ENCODE assay signal across 22 cellular contexts in genomic region chr7:80885774-80886173, GRCh38. TPM values are rescaled to one million over a fixed set of nuclear protein-coding genes. Genes with fewer than 3 reads are reported as not detected.
DNase-seq lines count a peak whose midpoint lies in the region; ATAC-seq and TF ChIP-seq lines count a peak whose summit lies in the region.
"Had no signal": no experiment of that assay in that cellular context is flagged by ENCODE, and none has a peak within 500 bp of the region (broad histone marks: within the 10 kb centered on the region; RNA-seq: fewer than 3 reads in every experiment).

No MANE protein-coding gene starts in this region.

- H3K4me3 ChIP-seq in GM23248 (no peak overlapping the region), MM.1S (ENCODE audit: low read length) (no peak overlapping the region), sigmoid colon (no peak overlapping the region), ovary (no peak overlapping the region)
- H3K4me3 ChIP-seq: esophagus squamous epithelium, HAP-1, stomach had no signal

- H3K27me3 ChIP-seq in GM23248 (replicated peaks; ENCODE audit: insufficient read depth) (no peaks in the 10 kb centered on the region), MM.1S (replicated peaks; ENCODE audit: insufficient read depth, low read length) (no peaks in the 10 kb centered on the region), sigmoid colon (no peaks in the 10 kb centered on the region), ovary (no peaks in the 10 kb centered on the region)
- H3K27me3 ChIP-seq: esophagus squamous epithelium, stomach had no signal

- peaks cover 75% of the 10 kb centered on the region for H3K79me2 ChIP-seq in GM23248 (ENCODE audit: insufficient read depth)
- no peaks in the 10 kb centered on the region for H3K79me2 ChIP-seq in MM.1S (ENCODE audit: low read length)

- DNase-seq in GM23248 (no peak), MM.1S (peak; percentile 42), epithelial cell of prostate (ENCODE audit: low read depth, low spot score) (no peak), sigmoid colon (no peak), ovary (no peak), SHP77 treated with DMSO at 0.1 percent for 48 hours (lab: John Stamatoyannopoulos, UW) (no peak), KBM-7 (no peak)
- DNase-seq: activated CD4-positive, alpha-beta T cell treated with anti-CD3 and anti-CD28 coated beads for 4 hours; activated naive CD4-positive, alpha-beta T cell treated with anti-CD3 and anti-CD28 coated beads, Interleukin-2, amount 10 ng/mL, durations not matched to agents 7 days and 5 days; activated T-cell treated with anti-CD3 and anti-CD28 coated beads, Interleukin-2, amount 50 U/mL, for 72 hours; aorta; caudate nucleus; DND-41; effector CD8-positive, alpha-beta T cell; esophagus squamous epithelium; head of caudate nucleus; left colon; NCI-H226; stomach had no signal

- H3K27ac ChIP-seq in GM23248 (0 out of 2 replicates have a peak overlapping the region, but pooled peaks have one; percentile 80), MM.1S (ENCODE audit: low read length) (no peak overlapping the region), epithelial cell of prostate (peak overlapping the region; percentile 74), sigmoid colon (peak overlapping the region in 3 of 4 donors; percentile 72 to 75 (median 73)), ovary (no peak overlapping the region)

- WGBS in GM23248 (ENCODE audit: low coverage in 1 of 2, low lambda C conversion rate in 2 of 2, missing lambda C conversion rate in 2 of 2), 2 experiments, result 98 to 100% methylated on average over 2 of the region's 2 CpGs
- WGBS in sigmoid colon, 2 donors, result 91 to 92% methylated on average over 2 of the region's 2 CpGs
- WGBS in ovary, 3 donors, result 95 to 98% (median 98%) methylated on average over 2 of the region's 2 CpGs

- ATAC-seq in HG03025 (IDR thresholded peaks at IDR 0.05; ENCODE audit: low FRiP score, unreplicated experiment), result no peak
- ATAC-seq: activated T-cell treated with anti-CD3 and anti-CD28 coated beads, Interleukin-2, amount 50 U/mL, for 72 hours; left colon had no signal

- no peak for TF ChIP-seq CTCF in MM.1S (IDR thresholded peaks at IDR 0.05; ENCODE audit: low read length)
- TF ChIP-seq CTCF in sigmoid colon (IDR thresholded peaks at IDR 0.05), result no peak
- no peak for TF ChIP-seq CTCF in ovary (IDR thresholded peaks at IDR 0.05)

- H3K9me3 ChIP-seq in GM23248 (ENCODE audit: low read depth), result no peaks in the 10 kb centered on the region
- no peaks in the 10 kb centered on the region for H3K9me3 ChIP-seq in MM.1S (replicated peaks; ENCODE audit: insufficient read depth, low read length)
- H3K9me3 ChIP-seq in sigmoid colon, result no peaks in the 10 kb centered on the region
- H3K9me3 ChIP-seq in ovary, result no peaks in the 10 kb centered on the region
- H3K9me3 ChIP-seq: esophagus squamous epithelium, HAP-1, stomach had no signal

- TF ChIP-seq POLR2A in sigmoid colon (IDR thresholded peaks at IDR 0.05) (no peak), ovary (IDR thresholded peaks at IDR 0.05) (no peak)

- H3K4me1 ChIP-seq in GM23248 (ENCODE audit: insufficient read depth), result peaks cover 69% of the 10 kb centered on the region
- H3K4me1 ChIP-seq in MM.1S (ENCODE audit: low read length), result no peaks in the 10 kb centered on the region
- H3K4me1 ChIP-seq in sigmoid colon, result peaks cover 0 to 64% (median 28%) of the 10 kb centered on the region in 4 donors
- peaks cover 4% of the 10 kb centered on the region for H3K4me1 ChIP-seq in ovary (ENCODE audit: insufficient read depth)

- H3F3A ChIP-seq in GM23248 (ENCODE audit: insufficient read depth) (peaks cover 54% of the 10 kb centered on the region), MM.1S (ENCODE audit: insufficient read depth, low read length) (no peaks in the 10 kb centered on the region)

- H4K20me1 ChIP-seq in GM23248 (ENCODE audit: insufficient read depth) (no peaks in the 10 kb centered on the region), MM.1S (ENCODE audit: insufficient read depth, low read length) (no peaks in the 10 kb centered on the region)

- in situ Hi-C loops in GM23248 (cut with MboI) (no loop called here), KBM-7 (cut with MboI; ENCODE audit: low pct_unique_long_range_greater_than_20kb, low sequenced_read_pairs) (no loop called here)

- intact Hi-C loops in sigmoid colon (cut with DNase I) (no loop called here), ovary (cut with DNase I) (no loop called here)

- H3K9ac ChIP-seq in GM23248 (no peak overlapping the region), MM.1S (ENCODE audit: low read length) (no peak overlapping the region)

- peaks cover 51% of the 10 kb centered on the region for H3K36me3 ChIP-seq in GM23248 (ENCODE audit: low read depth)
- no peaks in the 10 kb centered on the region for H3K36me3 ChIP-seq in MM.1S (replicated peaks; ENCODE audit: insufficient read depth, low read length)
- H3K36me3 ChIP-seq in sigmoid colon, result no peaks in the 10 kb centered on the region
- no peaks in the 10 kb centered on the region for H3K36me3 ChIP-seq in ovary
- H3K36me3 ChIP-seq: esophagus squamous epithelium, HAP-1 had no signal

- H3K9me2 ChIP-seq in GM23248 (ENCODE audit: insufficient read depth) (no peaks in the 10 kb centered on the region), MM.1S (replicated peaks; ENCODE audit: insufficient read depth, low read length) (no peaks in the 10 kb centered on the region)

- TF ChIP-seq EP300 in sigmoid colon (IDR thresholded peaks at IDR 0.05), result no peak
- no peak for TF ChIP-seq EP300 in ovary (IDR thresholded peaks at IDR 0.05)

- H3K4me2 ChIP-seq in GM23248 (ENCODE audit: unreplicated experiment), result no peak overlapping the region
- H3K4me2 ChIP-seq in MM.1S (ENCODE audit: low read depth, low read length), result no peak overlapping the region

- no peak overlapping the region for H2AFZ ChIP-seq in GM23248
- H2AFZ ChIP-seq in MM.1S (ENCODE audit: low read length), result no peak overlapping the region

RNA-seq across cellular contexts. Expression of gene SEMA3C, which starts 33.1 kb away (rescaled TPM):
- 612 and 756 TPM in 2 replicates for total RNA-seq in GM23248 (2014; rRNA removed; shearing (Covaris generic))
- polyA plus RNA-seq in GM23248 (2016; fragmentation: Nextera tagmentation; extraction: Ambion mirVana) (308 and 316 TPM in 2 replicates), sigmoid colon (10 to 100 TPM in 1 of 3 donors, 1 to 10 TPM in 2; 8.4 to 20.6 (median 8.6) TPM), ovary (10 to 100 TPM; 23.9 to 53.5 TPM)
- total RNA-seq in sigmoid colon (100 to 1,000 TPM; 213 to 298 (median 250) TPM), ovary (10 to 100 TPM; 20.1 to 91.9 (median 56.5) TPM)
- total RNA-seq: activated T-cell treated with anti-CD3 and anti-CD28 coated beads, Interleukin-2, amount 50 U/mL, for 72 hours; B cell had no signal

Comparison
In these comparisons a context has a peak if more than half of its experiments do, and no peak if none do; other contexts are left out.
1. H3K27ac ChIP-seq: peak in GM23248 (single experiment), epithelial cell of prostate (single experiment) and sigmoid colon (3 of 4); none in MM.1S (single experiment) and ovary (0 of 2).